20 cellular contexts compared by ENCODE assay signal in the genomic region with DNA sequence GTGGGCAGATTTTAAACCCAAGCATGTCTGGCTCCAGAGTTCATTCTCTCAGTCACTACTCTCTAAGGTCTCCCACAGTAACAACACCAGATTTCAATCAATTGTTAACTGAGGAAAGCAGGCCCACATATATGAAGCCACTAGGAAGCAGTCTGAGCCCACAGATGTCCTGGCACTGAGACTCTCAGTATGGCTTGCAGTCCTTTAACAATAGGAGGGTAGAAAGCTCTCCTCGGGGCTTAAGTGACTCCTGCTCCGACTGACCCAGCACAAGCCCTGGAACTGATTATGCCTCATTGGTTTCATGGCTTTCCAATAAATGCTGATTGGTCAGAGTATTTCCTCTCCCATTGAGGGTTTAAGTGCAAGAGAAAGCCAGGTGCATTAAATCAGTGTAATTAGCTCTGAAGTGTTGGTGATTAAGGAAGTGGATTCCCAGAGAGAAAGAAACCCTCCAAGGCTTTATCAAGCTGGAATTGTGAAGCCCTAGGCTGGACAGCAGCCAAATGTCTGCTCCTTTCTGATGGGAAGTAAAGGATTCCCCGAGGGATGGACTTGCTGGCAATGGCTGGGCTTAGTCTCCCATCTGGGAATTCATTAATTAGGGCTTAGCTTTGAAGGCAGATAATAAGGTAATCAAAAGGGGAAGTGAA.
DNase-seq lines count a peak whose midpoint lies in the region; ATAC-seq, FAIRE-seq and TF ChIP-seq lines count a peak whose summit lies in the region.
"Had no signal": no experiment of that assay in that cellular context is flagged by ENCODE, and none has a peak within 500 bp of the region (broad histone marks: within the 10 kb centered on the region; RNA-seq: fewer than 3 reads in every experiment).

No MANE protein-coding gene starts in this region.

- no peak overlapping the region for H4K5ac ChIP-seq in H1 (ENCODE audit: insufficient read length, low read depth, low read length)

- no peak overlapping the region for H3K27ac ChIP-seq in H1 (ENCODE audit: low read depth, low read length)
- H3K27ac ChIP-seq: right atrium auricular region, upper lobe of left lung had no signal

- H3K23me2 ChIP-seq in H1 (ENCODE audit: low read depth, low read length), result no peaks in the 10 kb centered on the region

- no peak overlapping the region for H2BK20ac ChIP-seq in H1 (ENCODE audit: low read length)

- 0 out of 7 replicates have a peak, but pooled peaks cover 0 to 2% (median 0%) of the 10 kb centered on the region in 4 experiments for H3K4me1 ChIP-seq in H1 (replicated peaks in 1 of 4; ENCODE audit: control insufficient read depth in 3 of 4, insufficient read depth in 4 of 4, low read length in 3 of 4)
- H3K4me1 ChIP-seq: right atrium auricular region, upper lobe of left lung had no signal

- H3K79me1 ChIP-seq in H1 (ENCODE audit: low read depth, low read length), result no peaks in the 10 kb centered on the region

- no peaks in the 10 kb centered on the region for H3K9me3 Mint-ChIP-seq in activated CD8-positive, alpha-beta T cell treated with anti-CD3 and anti-CD28 coated beads, Interleukin-2, amount 10 ng/mL, durations not matched to agents 7 days and 5 days (ENCODE audit: insufficient read depth)
- H3K9me3 Mint-ChIP-seq in activated T-cell treated with anti-CD3 and anti-CD28 coated beads, Interleukin-2, amount 50 U/mL, for 4 hours, result peaks cover 4% of the 10 kb centered on the region
- H3K9me3 Mint-ChIP-seq: activated T-helper 2 cell treated with anti-CD3 and anti-CD28 coated beads, Interferon-gamma antibody, Interleukin-2, Interleukin-4, amounts not matched to agents 10 μg/mL and 5 μg/mL and 100 μg/mL, durations not matched to agents 14 hours and 24 hours and 36 hours; endodermal cell had no signal

- H3K27me3 Mint-ChIP-seq in activated CD8-positive, alpha-beta T cell treated with anti-CD3 and anti-CD28 coated beads, Interleukin-2, amount 10 ng/mL, durations not matched to agents 7 days and 5 days (ENCODE audit: low read depth), result peaks cover 17% of the 10 kb centered on the region
- peaks cover 19% of the 10 kb centered on the region for H3K27me3 Mint-ChIP-seq in activated T-cell treated with anti-CD3 and anti-CD28 coated beads, Interleukin-2, amount 50 U/mL, for 4 hours (ENCODE audit: low read depth)

- CTCF ChIA-PET in H1 (lab: Charles Lee; ENCODE audit: partially characterized antibody), result interaction anchor here (0.9 to 2.3 kb wide), 5 partner anchors 9 to 187 kb away, joined by 3 to 17 read pairs (median 5); partner anchors contain the start of gene PROKR2
- CTCF ChIA-PET in activated CD8-positive, alpha-beta T cell treated with anti-CD3 and anti-CD28 coated beads, Interleukin-2, amount 10 ng/mL, durations not matched to agents 7 days and 5 days (lab: Charles Lee), result no interaction called here

- TF ChIP-seq EP300 in H1 (IDR thresholded peaks at IDR 0.05; ENCODE audit: borderline replicate concordance in 1 of 2, low read depth in 2 of 2, low read length in 2 of 2), result no peak

- H3K27me3 ChIP-seq in H1 (replicated peaks in 1 of 4; ENCODE audit: control insufficient read depth in 3 of 4, extremely low read depth in 1 of 4, insufficient read depth in 3 of 4, low read length in 3 of 4), result no peaks in the 10 kb centered on the region
- H3K27me3 ChIP-seq: right atrium auricular region, upper lobe of left lung had no signal

- no peak overlapping the region for H3K56ac ChIP-seq in H1 (replicated peaks; ENCODE audit: insufficient read length, low read depth, low read length)

- DNase-seq in GM12891 (ENCODE audit: insufficient read length, low spot score) (no peak), NCI-H187 (lab: John Stamatoyannopoulos, UW) (peak; percentile 85 to 87), NCI-H69 (lab: John Stamatoyannopoulos, UW) (peak; percentile 52), H1 (ENCODE audit: low read depth in 1 of 2, low spot score in 2 of 2) (no peak), RKO (ENCODE audit: low spot score) (no peak), NCI-H226 (no peak)
- DNase-seq in activated CD8-positive, alpha-beta T cell treated with anti-CD3 and anti-CD28 coated beads, Interleukin-2, amount 10 ng/mL, durations not matched to agents 7 days and 5 days, result no peak
- no peak for DNase-seq in activated T-cell treated with anti-CD3 and anti-CD28 coated beads, Interleukin-2, amount 50 U/mL, for 4 hours
- DNase-seq: activated CD4-positive, alpha-beta T cell treated with anti-CD3 and anti-CD28 coated beads for 4 hours; activated naive CD8-positive, alpha-beta T cell treated with anti-CD3 and anti-CD28 coated beads, Interleukin-2, amount 10 ng/mL, durations not matched to agents 7 days and 5 days; CD4-positive, CD25-positive, alpha-beta regulatory T cell; endodermal cell; mesenchymal stem cell; naive thymus-derived CD4-positive, alpha-beta T cell; NCI-H2081; stimulated activated CD4-positive, alpha-beta T cell treated with anti-CD3 and anti-CD28 coated beads, Interleukin-12 subunit alpha, Interleukin-12 subunit beta, amount 100 ng/mL, for 4 hours; upper lobe of left lung had no signal

- H2BK15ac ChIP-seq in H1 (ENCODE audit: low read length), result no peak overlapping the region

- H2BK12ac ChIP-seq in H1 (ENCODE audit: low read depth, low read length), result no peak overlapping the region

- H3K4me1 Mint-ChIP-seq in activated CD8-positive, alpha-beta T cell treated with anti-CD3 and anti-CD28 coated beads, Interleukin-2, amount 10 ng/mL, durations not matched to agents 7 days and 5 days (ENCODE audit: low read depth), result no peaks in the 10 kb centered on the region
- no peaks in the 10 kb centered on the region for H3K4me1 Mint-ChIP-seq in activated T-cell treated with anti-CD3 and anti-CD28 coated beads, Interleukin-2, amount 50 U/mL, for 4 hours (ENCODE audit: low read depth)
- H3K4me1 Mint-ChIP-seq: activated naive CD8-positive, alpha-beta T cell treated with anti-CD3 and anti-CD28 coated beads, Interleukin-2, amount 10 ng/mL, durations not matched to agents 7 days and 5 days; CD4-positive, CD25-positive, alpha-beta regulatory T cell; endodermal cell; naive thymus-derived CD4-positive, alpha-beta T cell had no signal

- H4K20me1 ChIP-seq in H1 (replicated peaks in 1 of 2; ENCODE audit: control insufficient read depth in 1 of 2, insufficient read depth in 2 of 2, low read length in 2 of 2), result no peaks in the 10 kb centered on the region

- H3K79me2 ChIP-seq in H1 (ENCODE audit: control insufficient read depth in 1 of 2, insufficient read depth in 2 of 2, low read length in 2 of 2), result no peaks in the 10 kb centered on the region

- no peaks in the 10 kb centered on the region for H3K36me3 Mint-ChIP-seq in activated CD8-positive, alpha-beta T cell treated with anti-CD3 and anti-CD28 coated beads, Interleukin-2, amount 10 ng/mL, durations not matched to agents 7 days and 5 days (ENCODE audit: low read depth)
- H3K36me3 Mint-ChIP-seq in activated T-cell treated with anti-CD3 and anti-CD28 coated beads, Interleukin-2, amount 50 U/mL, for 4 hours (ENCODE audit: insufficient read depth), result no peaks in the 10 kb centered on the region
- H3K36me3 Mint-ChIP-seq: activated naive CD8-positive, alpha-beta T cell treated with anti-CD3 and anti-CD28 coated beads, Interleukin-2, amount 10 ng/mL, durations not matched to agents 7 days and 5 days; CD4-positive, CD25-positive, alpha-beta regulatory T cell; naive thymus-derived CD4-positive, alpha-beta T cell had no signal

- no peak for TF ChIP-seq POLR2A in GM12891 (IDR thresholded peaks at IDR 0.05; ENCODE audit: low read depth, low read length)
- no peak for TF ChIP-seq POLR2A in H1 (IDR thresholded peaks at IDR 0.05; ENCODE audit: control extremely low read depth in 1 of 2, low read depth in 2 of 2, low read length in 2 of 2)

- no peak overlapping the region for H4K91ac ChIP-seq in H1 (replicated peaks; ENCODE audit: insufficient read length, low read length)

- no peak overlapping the region for H3K23ac ChIP-seq in H1 (ENCODE audit: insufficient read length)

- H4K8ac ChIP-seq in H1 (ENCODE audit: extremely low read depth, insufficient read depth, low read length), result no peak overlapping the region

- H3K27ac Mint-ChIP-seq in activated CD8-positive, alpha-beta T cell treated with anti-CD3 and anti-CD28 coated beads, Interleukin-2, amount 10 ng/mL, durations not matched to agents 7 days and 5 days, result no peak overlapping the region
- H3K27ac Mint-ChIP-seq: activated naive CD8-positive, alpha-beta T cell treated with anti-CD3 and anti-CD28 coated beads, Interleukin-2, amount 10 ng/mL, durations not matched to agents 7 days and 5 days; activated T-helper 2 cell treated with anti-CD3 and anti-CD28 coated beads, Interferon-gamma antibody, Interleukin-2, Interleukin-4, amounts not matched to agents 10 μg/mL and 5 μg/mL and 100 μg/mL, durations not matched to agents 14 hours and 24 hours and 36 hours; CD4-positive, CD25-positive, alpha-beta regulatory T cell; endodermal cell; naive thymus-derived CD4-positive, alpha-beta T cell had no signal

- no peak overlapping the region for H2AK5ac ChIP-seq in H1 (ENCODE audit: low read depth, low read length)

- H3K4me3 Mint-ChIP-seq in activated CD8-positive, alpha-beta T cell treated with anti-CD3 and anti-CD28 coated beads, Interleukin-2, amount 10 ng/mL, durations not matched to agents 7 days and 5 days, result no peak overlapping the region
- H3K4me3 Mint-ChIP-seq in activated T-cell treated with anti-CD3 and anti-CD28 coated beads, Interleukin-2, amount 50 U/mL, for 4 hours, result no peak overlapping the region
- H3K4me3 Mint-ChIP-seq: activated naive CD8-positive, alpha-beta T cell treated with anti-CD3 and anti-CD28 coated beads, Interleukin-2, amount 10 ng/mL, durations not matched to agents 7 days and 5 days; CD4-positive, CD25-positive, alpha-beta regulatory T cell; endodermal cell; naive thymus-derived CD4-positive, alpha-beta T cell had no signal

- no peak for ATAC-seq in activated CD8-positive, alpha-beta T cell treated with anti-CD3 and anti-CD28 coated beads, Interleukin-2, amount 10 ng/mL, durations not matched to agents 7 days and 5 days
- no peak for ATAC-seq in activated T-cell treated with anti-CD3 and anti-CD28 coated beads, Interleukin-2, amount 50 U/mL, for 4 hours
- ATAC-seq: naive thymus-derived CD4-positive, alpha-beta T cell had no signal

- H3K4me3 ChIP-seq in H1 (ENCODE audit: extremely low read depth in 1 of 4, insufficient read depth in 2 of 4, low read depth in 3 of 4, low read length in 4 of 4), result no peak overlapping the region
- H3K4me3 ChIP-seq: right atrium auricular region, upper lobe of left lung had no signal

- no peak for FAIRE-seq in GM12891 (lab: Jason Lieb, UNC)
- no peak for FAIRE-seq in H1 (lab: Jason Lieb, UNC)
- FAIRE-seq: TTC549 had no signal

- H3K36me3 ChIP-seq in H1 (ENCODE audit: control insufficient read depth in 2 of 4, insufficient read depth in 4 of 4, low read length in 3 of 4), result no peaks in the 10 kb centered on the region
- H3K36me3 ChIP-seq: right atrium auricular region, upper lobe of left lung had no signal

- TF ChIP-seq RAD21 in H1 (IDR thresholded peaks at IDR 0.05 in 1 of 2, conservative IDR thresholded peaks at IDR 0.05 in 1 of 2; ENCODE audit: low read depth in 2 of 2, low read length in 2 of 2), result peak; percentile 9 to 21; a peak in 1 of 4 replicates

- POLR2A ChIA-PET in H1 (lab: Charles Lee; ENCODE audit: partially characterized antibody), result interaction anchor here (1.2 kb wide), 1 partner anchor 18 kb away, joined by 4 read pairs; no protein-coding TSS in a partner anchor
- POLR2A ChIA-PET in activated CD8-positive, alpha-beta T cell treated with anti-CD3 and anti-CD28 coated beads, Interleukin-2, amount 10 ng/mL, durations not matched to agents 7 days and 5 days (lab: Charles Lee), result no interaction called here

- H2AFZ ChIP-seq in H1 (ENCODE audit: low read length), result peak overlapping the region; percentile 40; the same call in 1 of the 2 replicates

- no peak overlapping the region for H3K18ac ChIP-seq in H1 (ENCODE audit: extremely low read depth, low read length)

- H2BK120ac ChIP-seq in H1 (replicated peaks; ENCODE audit: low read depth, low read length), result no peak overlapping the region

- no peaks in the 10 kb centered on the region for H3K9me3 ChIP-seq in H1 (ENCODE audit: insufficient read depth in 2 of 2, low read depth in 1 of 2, low read length in 1 of 2)
- H3K9me3 ChIP-seq: right atrium auricular region, upper lobe of left lung had no signal

- no peak overlapping the region for H3K9ac ChIP-seq in H1 (replicated peaks in 1 of 4; ENCODE audit: extremely low read depth in 1 of 4, low read depth in 3 of 4, low read length in 3 of 4)

- H3K14ac ChIP-seq in H1 (ENCODE audit: insufficient read length), result no peak overlapping the region

- H3K4me2 ChIP-seq in H1 (ENCODE audit: insufficient read depth in 1 of 2, low read depth in 2 of 2, low read length in 2 of 2), result no peak overlapping the region

- H2BK5ac ChIP-seq in H1 (ENCODE audit: low read depth, low read length), result no peak overlapping the region

- WGBS in H1 (ENCODE audit: extremely low coverage in 1 of 2, insufficient coverage in 1 of 2, insufficient read length in 1 of 2, insufficient replicate concordance in 2 of 2, low coverage in 1 of 2, low lambda C conversion rate in 2 of 2, missing lambda C conversion rate in 1 of 2), 2 experiments, result 87% methylated on average over 3 of the region's 3 CpGs; no CpG with 5 or more reads in 1 of the 2 experiments

- no peak overlapping the region for H3K4ac ChIP-seq in H1 (replicated peaks; ENCODE audit: insufficient read length, low read depth, low read length)

- no peak for TF ChIP-seq CTCF in H1 (IDR thresholded peaks at IDR 0.05; ENCODE audit: control extremely low read depth in 1 of 3, insufficient read depth in 1 of 3, low read depth in 1 of 3, low read length in 3 of 3)

Comparison
In these comparisons a context has a peak if more than half of its experiments do, and no peak if none do; other contexts are left out.
1. DNase-seq: peak in NCI-H187 (2 of 2) and NCI-H69 (single experiment); none in GM12891 (single experiment), H1 (0 of 2), RKO (single experiment), NCI-H226 (single experiment), activated CD8-positive, alpha-beta T cell treated with anti-CD3 and anti-CD28 coated beads, Interleukin-2, amount 10 ng/mL, durations not matched to agents 7 days and 5 days (single experiment) and activated T-cell treated with anti-CD3 and anti-CD28 coated beads, Interleukin-2, amount 50 U/mL, for 4 hours (single experiment).